8 cellular contexts compared by ENCODE assay signal in genomic region chr9:131608469-131609115, GRCh38.
DNase-seq lines count a peak whose midpoint lies in the region; ATAC-seq, FAIRE-seq and TF ChIP-seq lines count a peak whose summit lies in the region.

No MANE protein-coding gene starts in this region.

- H3K4me1 Mint-ChIP-seq in stimulated activated naive B cell treated with anti-CD40 and anti-IgM and Interleukin-4, amounts not matched to agents 10 μg/mL and 1 μg/mL and 100 μg/mL, for 72 hours: peaks cover 42 to 44% of the 10 kb centered on the region in 2 donors

- peak overlapping the region; percentile 84 for H3K27ac Mint-ChIP-seq in stimulated activated naive B cell treated with anti-CD40 and anti-IgM and Interleukin-4, amounts not matched to agents 10 μg/mL and 1 μg/mL and 100 μg/mL, for 72 hours

- CTCF ChIA-PET in mammary epithelial cell (lab: Charles Lee; ENCODE audit: low non-redundant PET): interaction anchor here (0.7 kb wide), 1 partner anchor 131 kb away, joined by 3 read pairs; no protein-coding TSS in a partner anchor

- H3K4me3 ChIP-seq in mammary epithelial cell (replicated peaks in 1 of 3; ENCODE audit: insufficient read depth in 1 of 3, low read depth in 2 of 3, low read length in 3 of 3): peak overlapping the region in 1 of 3 experiments; percentile 11

- H3K27me3 ChIP-seq in mammary epithelial cell (ENCODE audit: insufficient read depth, low read length): no peaks in the 10 kb centered on the region

- WGBS in mammary epithelial cell (ENCODE audit: low coverage, missing lambda C conversion rate): 4% methylated on average over 13 of the region's 13 CpGs

- H3K4me2 ChIP-seq in mammary epithelial cell (ENCODE audit: insufficient read depth, low read depth, low read length): peak overlapping the region; percentile 80

- DNase-seq in HTR-8/SVneo (ENCODE audit: insufficient read length, low spot score): peak; percentile 84
- peak; percentile 81 for DNase-seq in mammary epithelial cell
- peak; percentile 92 for DNase-seq in iPS-NIHi7 (ENCODE audit: extremely low spot score)
- DNase-seq in stimulated activated naive B cell treated with anti-CD40 and anti-IgM and Interleukin-4, amounts not matched to agents 10 μg/mL and 1 μg/mL and 100 μg/mL, for 72 hours: no peak
- no peak for DNase-seq in mesenteric fat pad (ENCODE audit: low spot score)
- DNase-seq in T-helper 1 cell: no peak
- DNase-seq in activated gamma-delta T cell treated with Interleukin-2 at 50 U/mL for 16 hours: no peak
- no peak for DNase-seq in midbrain (lab: John Stamatoyannopoulos, UW)

- no TSS peak for BruUV-seq in mammary epithelial cell (replicated peaks; lab: Mats Ljungman, UMichigan)

- in situ Hi-C loops in mammary epithelial cell (cut with MboI; ENCODE audit: low sequenced_read_pairs in 2 of 2): loop anchor here in 1 of 2 donors (5.0 kb wide), 1 partner anchor 129 kb away; no protein-coding TSS in a partner anchor

- no peak for ATAC-seq in stimulated activated naive B cell treated with anti-CD40 and anti-IgM and Interleukin-4, amounts not matched to agents 10 μg/mL and 1 μg/mL and 100 μg/mL, for 72 hours (replicated peaks)

- peak overlapping the region in 1 of 2 donors; percentile 14 for H3K4me3 Mint-ChIP-seq in stimulated activated naive B cell treated with anti-CD40 and anti-IgM and Interleukin-4, amounts not matched to agents 10 μg/mL and 1 μg/mL and 100 μg/mL, for 72 hours

- no peaks in the 10 kb centered on the region for H3K36me3 ChIP-seq in mammary epithelial cell (ENCODE audit: insufficient read depth, low read length)

- no peaks in the 10 kb centered on the region for H4K20me1 ChIP-seq in mammary epithelial cell (ENCODE audit: insufficient read depth, low read length)

- no peaks in the 10 kb centered on the region for H3K27me3 Mint-ChIP-seq in stimulated activated naive B cell treated with anti-CD40 and anti-IgM and Interleukin-4, amounts not matched to agents 10 μg/mL and 1 μg/mL and 100 μg/mL, for 72 hours

- no peaks in the 10 kb centered on the region for H3K9me3 ChIP-seq in mammary epithelial cell (replicated peaks; ENCODE audit: insufficient read depth, low read length)

- intact Hi-C loops in mammary epithelial cell (cut with micrococcal nuclease): loop anchor here (1.0 to 2.0 kb wide), 5 partner anchors 25 to 131 kb away; no protein-coding TSS in a partner anchor

- dilution Hi-C loops in mammary epithelial cell (cut with HindIII; ENCODE audit: low sequenced_read_pairs): no loop called here

- peak overlapping the region; percentile 59 for H3K27ac ChIP-seq in mammary epithelial cell (ENCODE audit: insufficient read depth, low read depth, low read length)

- TF ChIP-seq CTCF in mammary epithelial cell (conservative IDR thresholded peaks at IDR 0.05 in 1 of 2, IDR thresholded peaks at IDR 0.05 in 1 of 2; ENCODE audit: extremely low read depth in 1 of 2, insufficient read depth in 1 of 2, low read depth in 1 of 2, low read length in 2 of 2): no peak

- H3K79me2 ChIP-seq in mammary epithelial cell (ENCODE audit: insufficient read depth, low read length): no peaks in the 10 kb centered on the region

- H3K4me1 ChIP-seq in mammary epithelial cell (ENCODE audit: insufficient read depth, low read length): peaks cover 36% of the 10 kb centered on the region

- H2AFZ ChIP-seq in mammary epithelial cell (ENCODE audit: low read depth, low read length): peak overlapping the region; percentile 64

- no peaks in the 10 kb centered on the region for H3K9me3 Mint-ChIP-seq in stimulated activated naive B cell treated with anti-CD40 and anti-IgM and Interleukin-4, amounts not matched to agents 10 μg/mL and 1 μg/mL and 100 μg/mL, for 72 hours

- peaks cover 68 to 81% of the 10 kb centered on the region in 2 donors for H3K36me3 Mint-ChIP-seq in stimulated activated naive B cell treated with anti-CD40 and anti-IgM and Interleukin-4, amounts not matched to agents 10 μg/mL and 1 μg/mL and 100 μg/mL, for 72 hours

- peak; percentile 73 for FAIRE-seq in HTR-8/SVneo (lab: Jason Lieb, UNC)

- peak overlapping the region; percentile 24 for H3K9ac ChIP-seq in mammary epithelial cell (ENCODE audit: insufficient read depth, low read length)

Comparison
In these comparisons a context has a peak if more than half of its experiments do, and no peak if none do; other contexts are left out.
1. DNase-seq: peak in HTR-8/SVneo (single experiment), mammary epithelial cell (single experiment) and iPS-NIHi7 (single experiment); none in stimulated activated naive B cell treated with anti-CD40 and anti-IgM and Interleukin-4, amounts not matched to agents 10 μg/mL and 1 μg/mL and 100 μg/mL, for 72 hours (single experiment), mesenteric fat pad (single experiment), T-helper 1 cell (0 of 5), activated gamma-delta T cell treated with Interleukin-2 at 50 U/mL for 16 hours (single experiment) and midbrain (single experiment).